In the genomic region with DNA sequence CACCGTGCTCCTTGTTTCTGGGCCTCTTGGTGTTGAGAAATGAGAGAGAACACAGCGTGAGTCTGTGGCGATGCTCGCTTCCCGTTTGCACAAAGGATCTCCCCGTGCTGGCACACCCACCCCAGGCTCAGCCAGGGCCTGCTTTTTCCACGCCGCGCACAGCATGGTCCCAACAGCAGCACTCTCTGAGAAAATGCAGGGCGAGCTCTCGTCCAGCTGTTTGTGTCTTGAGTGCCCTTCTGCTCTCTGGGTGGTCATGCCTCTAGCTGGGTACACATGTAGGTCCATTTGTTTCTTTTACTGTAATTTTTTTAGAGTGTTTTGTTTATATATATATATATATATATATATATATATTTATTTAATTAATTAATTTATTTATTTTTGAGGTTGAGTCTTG, we compare ENCODE assay signal across 1 cellular context.
TF ChIP-seq lines count a peak whose summit lies in the region.

No MANE protein-coding gene starts in this region.

TF ChIP-seq in WTC11, 78 proteins besides CTCF, POLR2A, EP300 and RAD21:
- TF ChIP-seq NFE2L1 (CRISPR knock-in tag; IDR thresholded peaks at IDR 0.05) (no peak), FOXK1 (CRISPR knock-in tag; IDR thresholded peaks at IDR 0.05) (no peak), SMAD4 (CRISPR knock-in tag; IDR thresholded peaks at IDR 0.05) (no peak), PRRX2 (CRISPR knock-in tag; IDR thresholded peaks at IDR 0.05) (no peak), ZNF396 (CRISPR knock-in tag; IDR thresholded peaks at IDR 0.05; ENCODE audit: borderline replicate concordance) (no peak), ZNF671 (CRISPR knock-in tag; IDR thresholded peaks at IDR 0.05) (no peak), ESRRA (CRISPR knock-in tag; IDR thresholded peaks at IDR 0.05; ENCODE audit: borderline replicate concordance) (no peak), CREB1 (CRISPR knock-in tag; IDR thresholded peaks at IDR 0.05) (no peak), ZNF263 (CRISPR knock-in tag; IDR thresholded peaks at IDR 0.05; ENCODE audit: low read depth) (no peak), HMGXB4 (CRISPR knock-in tag; IDR thresholded peaks at IDR 0.05) (no peak)
- TF ChIP-seq, protein P1, sequence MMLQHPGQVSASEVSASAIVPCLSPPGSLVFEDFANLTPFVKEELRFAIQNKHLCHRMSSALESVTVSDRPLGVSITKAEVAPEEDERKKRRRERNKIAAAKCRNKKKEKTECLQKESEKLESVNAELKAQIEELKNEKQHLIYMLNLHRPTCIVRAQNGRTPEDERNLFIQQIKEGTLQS (CRISPR knock-in tag; conservative IDR thresholded peaks at IDR 0.05): no peak
